Comparison of ENCODE assay signal across 1 cellular context in the genomic region with DNA sequence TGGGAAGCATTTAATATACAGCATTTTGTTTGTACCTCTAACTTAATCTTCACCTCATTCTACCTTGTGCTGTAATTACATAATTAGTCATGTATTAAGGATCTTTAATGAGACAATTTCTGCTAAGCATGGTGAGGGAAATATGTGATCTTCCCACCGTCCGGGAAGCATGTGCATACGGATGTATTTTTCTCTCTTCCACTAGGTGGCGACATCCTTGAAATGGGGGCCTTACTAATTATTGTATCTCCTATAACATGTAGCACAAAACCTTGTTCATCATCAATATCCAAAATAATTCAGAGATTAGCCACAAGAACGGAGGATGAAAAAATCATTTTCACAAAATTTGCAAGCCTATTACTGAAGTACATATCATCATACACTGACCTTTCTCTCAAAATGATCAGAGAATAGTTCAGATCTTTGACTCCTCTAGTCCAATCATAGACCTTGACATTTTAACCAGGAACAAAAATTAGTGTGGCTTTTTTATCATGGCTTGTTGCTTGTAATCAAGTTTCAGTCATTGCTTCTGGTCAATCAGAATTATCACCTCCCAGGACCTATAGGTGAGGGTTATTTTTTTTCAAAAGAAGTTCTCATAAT.
TF ChIP-seq lines count a peak whose summit lies in the region.

No MANE protein-coding gene starts in this region.

TF ChIP-seq in HepG2, 621 proteins besides CTCF, POLR2A, EP300 and RAD21 (continued from another document):
- TF ChIP-seq ZNF816 (CRISPR knock-in tag; IDR thresholded peaks at IDR 0.05; ENCODE audit: borderline replicate concordance): no peak
- TF ChIP-seq MIXL1 (CRISPR knock-in tag; IDR thresholded peaks at IDR 0.05): 0 out of 2 replicates have a peak, but pooled peaks have one; percentile 44
- peak; percentile 67 for TF ChIP-seq SMC3 (IDR thresholded peaks at IDR 0.05; ENCODE audit: low read length)
- TF ChIP-seq ZNF44 (CRISPR knock-in tag; IDR thresholded peaks at IDR 0.05): no peak
- no peak for TF ChIP-seq ZNF749 (CRISPR knock-in tag; IDR thresholded peaks at IDR 0.05; ENCODE audit: borderline replicate concordance)
- no peak for TF ChIP-seq ZBTB20 (CRISPR knock-in tag; IDR thresholded peaks at IDR 0.05; ENCODE audit: borderline replicate concordance, low read depth)
